Comparison of ENCODE assay signal across 13 cellular contexts in genomic region chr6:113293106-113293505, GRCh38.
DNase-seq lines count a peak whose midpoint lies in the region; ATAC-seq lines count a peak whose summit lies in the region.
"Had no signal": no experiment of that assay in that cellular context is flagged by ENCODE, and none has a peak within 500 bp of the region (broad histone marks: within the 10 kb centered on the region; RNA-seq: fewer than 3 reads in every experiment).

No MANE protein-coding gene starts in this region.

- no peaks in the 10 kb centered on the region for H3K4me1 ChIP-seq in neuronal stem cell (ENCODE audit: control insufficient read depth in 2 of 2, insufficient read depth in 1 of 2, low read depth in 1 of 2, low read length in 2 of 2)
- H3K4me1 ChIP-seq: BLaER1 treated with 17β-estradiol and CSF1 and Interleukin-3, amounts not matched to agents 10 nM and 100 nM; upper lobe of left lung had no signal

- H2BK5ac ChIP-seq in neuronal stem cell (ENCODE audit: low read length), result no peak overlapping the region

- H2AK5ac ChIP-seq in neuronal stem cell (ENCODE audit: low read depth, low read length), result no peak overlapping the region

- no peak overlapping the region for H3K23ac ChIP-seq in neuronal stem cell (ENCODE audit: low read depth, low read length, poor library complexity)

- DNase-seq in neuronal stem cell (ENCODE audit: low spot score) (no peak), NCI-H1694 (lab: John Stamatoyannopoulos, UW) (no peak), NCI-H2171 treated with DMSO at 0.1 percent for 48 hours (lab: John Stamatoyannopoulos, UW) (no peak), KG1 (lab: John Stamatoyannopoulos, UW) (no peak), iPS-NIHi7 (ENCODE audit: extremely low spot score) (no peak)
- DNase-seq: activated CD4-positive, alpha-beta T cell treated with anti-CD3 and anti-CD28 coated beads for 36 hours; cerebellar nuclear complex; NCI-H1048; upper lobe of left lung had no signal

- no peak overlapping the region for H3K4me3 ChIP-seq in neuronal stem cell (ENCODE audit: low read length in 2 of 2)
- H3K4me3 ChIP-seq: BLaER1 treated with 17β-estradiol and CSF1 and Interleukin-3, amounts not matched to agents 10 nM and 100 nM; upper lobe of left lung had no signal

- ATAC-seq in GM18868 (IDR thresholded peaks at IDR 0.05; ENCODE audit: unreplicated experiment), result peak; percentile 96
- ATAC-seq in GM21737 (IDR thresholded peaks at IDR 0.05; ENCODE audit: unreplicated experiment), result peak; percentile 65
- ATAC-seq in HG03175 (IDR thresholded peaks at IDR 0.05; ENCODE audit: unreplicated experiment), result peak; percentile 68
- ATAC-seq: activated CD4-positive, alpha-beta T cell treated with anti-CD3 and anti-CD28 coated beads for 36 hours had no signal

- no peak overlapping the region for H3K4ac ChIP-seq in neuronal stem cell (ENCODE audit: low read length)

- no peak overlapping the region for H2BK12ac ChIP-seq in neuronal stem cell (ENCODE audit: low read length)

- no peak overlapping the region for H4K91ac ChIP-seq in neuronal stem cell (ENCODE audit: low read depth, low read length, poor library complexity)

- peaks cover 0 to 8% of the 10 kb centered on the region in 2 donors for H3K9me3 ChIP-seq in neuronal stem cell (replicated peaks in 1 of 2; ENCODE audit: control insufficient read depth in 2 of 2, insufficient read depth in 1 of 2, low read depth in 1 of 2, low read length in 2 of 2)
- H3K9me3 ChIP-seq: BLaER1 treated with 17β-estradiol and CSF1 and Interleukin-3, amounts not matched to agents 10 nM and 100 nM; upper lobe of left lung had no signal

- H3K27ac ChIP-seq in neuronal stem cell (replicated peaks; ENCODE audit: low read length), result no peak overlapping the region
- H3K27ac ChIP-seq: BLaER1 treated with 17β-estradiol and CSF1 and Interleukin-3, amounts not matched to agents 10 nM and 100 nM; upper lobe of left lung had no signal

- H3K36me3 ChIP-seq in neuronal stem cell (replicated peaks in 1 of 2; ENCODE audit: control insufficient read depth in 2 of 2, insufficient read depth in 2 of 2, low read length in 2 of 2), result no peaks in the 10 kb centered on the region
- H3K36me3 ChIP-seq: BLaER1 treated with 17β-estradiol and CSF1 and Interleukin-3, amounts not matched to agents 10 nM and 100 nM; upper lobe of left lung had no signal

- H3K9ac ChIP-seq in neuronal stem cell (ENCODE audit: low read depth, low read length, poor library complexity), result no peak overlapping the region
- H3K9ac ChIP-seq: BLaER1 treated with 17β-estradiol and CSF1 and Interleukin-3, amounts not matched to agents 10 nM and 100 nM had no signal

- H3K27me3 ChIP-seq in neuronal stem cell (ENCODE audit: control insufficient read depth in 3 of 3, insufficient read depth in 3 of 3, low read depth in 1 of 3, low read length in 3 of 3), result no peaks in the 10 kb centered on the region
- H3K27me3 ChIP-seq: BLaER1 treated with 17β-estradiol and CSF1 and Interleukin-3, amounts not matched to agents 10 nM and 100 nM; upper lobe of left lung had no signal

- H2AFZ ChIP-seq in neuronal stem cell (ENCODE audit: low read length), result peak overlapping the region; percentile 70

- no peak overlapping the region for H4K8ac ChIP-seq in neuronal stem cell (ENCODE audit: low read depth, low read length)

- no peak overlapping the region for H3K4me2 ChIP-seq in neuronal stem cell (ENCODE audit: insufficient read depth, low read length, poor library complexity, severe bottlenecking)
- H3K4me2 ChIP-seq: BLaER1 treated with 17β-estradiol and CSF1 and Interleukin-3, amounts not matched to agents 10 nM and 100 nM had no signal

- no peaks in the 10 kb centered on the region for H3K79me1 ChIP-seq in neuronal stem cell (ENCODE audit: low read depth, low read length)

- no peak overlapping the region for H2BK15ac ChIP-seq in neuronal stem cell (ENCODE audit: low read length)

- H3K14ac ChIP-seq in neuronal stem cell (ENCODE audit: low read length), result no peak overlapping the region

- H3K18ac ChIP-seq in neuronal stem cell (ENCODE audit: low read length), result no peak overlapping the region

- no CpG with 5 or more reads among the region's 1 CpG for WGBS in neuronal stem cell (ENCODE audit: extremely low coverage in 2 of 2, insufficient read length in 2 of 2, insufficient replicate concordance in 1 of 2), 2 donors

- H2BK120ac ChIP-seq in neuronal stem cell (ENCODE audit: low read depth, low read length), result no peak overlapping the region
